ENCODE assay signal across 24 cellular contexts in genomic region chr1:70392626-70393025, GRCh38.
"Had no signal": no experiment of that assay in that cellular context is flagged by ENCODE, and none has a peak within 500 bp of the region (broad histone marks: within the 10 kb centered on the region; RNA-seq: fewer than 3 reads in every experiment).

No MANE protein-coding gene starts in this region.

- H3K36me3 ChIP-seq: neural progenitor cell, ovary, right lobe of liver, sigmoid colon, stomach, thoracic aorta, thyroid gland, tibial nerve, upper lobe of left lung, vagina had no signal

- H3K27ac ChIP-seq: neural progenitor cell, ovary, parathyroid adenoma, psoas muscle, right lobe of liver, sigmoid colon, stomach, thoracic aorta, thyroid gland, tibial nerve, upper lobe of left lung, vagina had no signal

- H3K4me1 ChIP-seq: neural progenitor cell, parathyroid adenoma, psoas muscle, right lobe of liver, sigmoid colon, stomach, thyroid gland, tibial nerve, upper lobe of left lung, vagina had no signal

- FAIRE-seq: small intestine, urothelium cell line had no signal

- H3K27me3 ChIP-seq: neural progenitor cell, ovary, right lobe of liver, sigmoid colon, stomach, thyroid gland, tibial nerve, upper lobe of left lung, vagina had no signal

- H2AFZ ChIP-seq: neural progenitor cell, parathyroid adenoma had no signal

- H3K79me2 ChIP-seq: parathyroid adenoma had no signal

- H3K4me3 ChIP-seq: neural progenitor cell, ovary, psoas muscle, right lobe of liver, sigmoid colon, stomach, thoracic aorta, thyroid gland, tibial nerve, upper lobe of left lung, vagina had no signal

- H3K4me2 ChIP-seq: neural progenitor cell had no signal

- H3K9me3 ChIP-seq: ovary, psoas muscle, right lobe of liver, sigmoid colon, stomach, thoracic aorta, thyroid gland, tibial nerve, upper lobe of left lung, vagina had no signal

- DNase-seq: natural killer cell; occipital lobe; ovary; posterior cingulate gyrus; psoas muscle; right cardiac atrium; right lobe of liver; sigmoid colon; small intestine; stimulated activated CD4-positive, alpha-beta T cell treated with anti-CD3 and anti-CD28 coated beads, Interleukin-15, amount 100 ng/mL, for 24 hours; stimulated activated CD4-positive, alpha-beta T cell treated with anti-CD3 and anti-CD28 coated beads, Interleukin-2, amount 100 ng/mL, for 24 hours; stimulated activated CD4-positive, alpha-beta T cell treated with anti-CD3 and anti-CD28 coated beads, Interleukin-2, amount 100 ng/mL, for 48 hours; stimulated activated CD4-positive, alpha-beta T cell treated with anti-CD3 and anti-CD28 coated beads, Interleukin-4, amount 100 ng/mL, for 24 hours; stimulated activated naive B cell treated with anti-CD40 and anti-IgM and Interleukin-4, amounts not matched to agents 10 μg/mL and 1 μg/mL and 100 μg/mL, for 72 hours; stimulated activated naive CD4-positive, alpha-beta T cell treated with Interleukin-2 at 50 U/mL for 16 hours; stomach; thyroid gland; upper lobe of left lung had no signal
